In genomic region chr18:27871731-27872130, GRCh38 we compare ENCODE assay signal across 26 cellular contexts.
DNase-seq lines count a peak whose midpoint lies in the region; ATAC-seq and TF ChIP-seq lines count a peak whose summit lies in the region.
"Had no signal": no experiment of that assay in that cellular context is flagged by ENCODE, and none has a peak within 500 bp of the region (broad histone marks: within the 10 kb centered on the region; RNA-seq: fewer than 3 reads in every experiment).

No MANE protein-coding gene starts in this region.

- ATAC-seq in GM19023 (IDR thresholded peaks at IDR 0.05; ENCODE audit: unreplicated experiment) (no peak), GM19397 (IDR thresholded peaks at IDR 0.05; ENCODE audit: unreplicated experiment) (no peak), HG02970 (IDR thresholded peaks at IDR 0.05; ENCODE audit: low FRiP score, unreplicated experiment) (no peak)
- ATAC-seq: HepG2; left ventricle myocardium superior; natural killer cell treated with Interleukin-12 subunit alpha and Interleukin-12 subunit beta and Interleukin-15 and Interleukin-18, amount 100 ng/mL, for 72 hours; right cardiac atrium had no signal

- DNase-seq in COR-L47 (lab: John Stamatoyannopoulos, UW), result peak; percentile 57
- DNase-seq in NCI-H2171 (lab: John Stamatoyannopoulos, UW), result peak; percentile 86
- peak; percentile 57 to 68 for DNase-seq in SHP77 (lab: John Stamatoyannopoulos, UW)
- DNase-seq in activated CD4-positive, alpha-beta T cell treated with anti-CD3 and anti-CD28 coated beads, Interleukin-2, amount 50 U/mL, for 4 hours, result no peak
- DNase-seq: ACHN; activated CD4-positive, alpha-beta memory T cell treated with anti-CD3 and anti-CD28 coated beads, Interleukin-2, amount 10 ng/mL, durations not matched to agents 7 days and 5 days; activated CD4-positive, CD25-positive, alpha-beta regulatory T cell; activated naive CD8-positive, alpha-beta T cell treated with anti-CD3 and anti-CD28 coated beads, Interleukin-2, amount 10 ng/mL, durations not matched to agents 7 days and 5 days; Caco-2; EL; H7; left ventricle myocardium superior; midbrain; NCI-H1436 treated with DMSO at 0.1 percent for 48 hours; NCI-H82; ovary; right cardiac atrium; stimulated activated CD4-positive, alpha-beta T cell treated with anti-CD3 and anti-CD28 coated beads, Interleukin-4, amount 100 ng/mL, for 24 hours; stimulated activated naive CD4-positive, alpha-beta T cell; uterus had no signal

- TF ChIP-seq EP300 in Ishikawa (IDR thresholded peaks at IDR 0.05; ENCODE audit: borderline replicate concordance), result peak; percentile 68; the same call in 1 of the 2 replicates

- no peak for TF ChIP-seq RAD21 in Ishikawa (IDR thresholded peaks at IDR 0.05; ENCODE audit: low read depth)

TF ChIP-seq in Ishikawa, 13 proteins besides CTCF, POLR2A, EP300 and RAD21:
- peak; percentile 25; the same call in 1 of the 2 replicates for TF ChIP-seq TEAD4 (IDR thresholded peaks at IDR 0.05)
- no peak for TF ChIP-seq EGR1 (IDR thresholded peaks at IDR 0.05)
- TF ChIP-seq TCF12 (IDR thresholded peaks at IDR 0.05; ENCODE audit: low read depth), result peak; percentile 82

Comparison
In these comparisons a context has a peak if more than half of its experiments do, and no peak if none do; other contexts are left out.
1. DNase-seq: peak in COR-L47 (single experiment), NCI-H2171 (single experiment) and SHP77 (2 of 2); none in activated CD4-positive, alpha-beta T cell treated with anti-CD3 and anti-CD28 coated beads, Interleukin-2, amount 50 U/mL, for 4 hours (0 of 2).